Comparison of ENCODE assay signal across 1 cellular context in the genomic region with DNA sequence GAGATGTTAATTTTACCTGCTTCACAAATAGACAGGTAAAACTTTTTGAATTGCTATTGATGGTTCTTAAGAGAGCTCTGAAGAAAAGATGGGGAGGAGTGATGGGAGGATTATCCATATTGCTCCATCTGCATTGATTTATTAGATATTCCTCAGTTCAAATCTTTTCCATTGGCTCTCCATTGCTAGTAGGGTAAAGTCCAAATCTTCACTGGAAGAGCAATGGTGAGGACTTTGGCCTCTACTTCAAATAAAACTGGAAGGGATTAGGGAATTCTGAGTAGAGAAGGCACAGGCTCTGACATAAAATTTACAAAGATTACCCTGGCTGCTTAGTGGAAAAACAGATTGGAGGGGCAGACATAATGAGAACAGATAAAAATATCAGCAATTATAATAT.
TF ChIP-seq lines count a peak whose summit lies in the region.

No MANE protein-coding gene starts in this region.

TF ChIP-seq in liver, 16 proteins besides CTCF, POLR2A, EP300 and RAD21 (continued from another document):
- peak in 1 of 2 donors; percentile 48 for TF ChIP-seq EGR1 (IDR thresholded peaks at IDR 0.05; ENCODE audit: low read depth in 2 of 2)
- TF ChIP-seq SP1 (IDR thresholded peaks at IDR 0.05): peak; percentile 87
- TF ChIP-seq ATF3 (IDR thresholded peaks at IDR 0.05): no peak
